16 cellular contexts compared by ENCODE assay signal in the genomic region with DNA sequence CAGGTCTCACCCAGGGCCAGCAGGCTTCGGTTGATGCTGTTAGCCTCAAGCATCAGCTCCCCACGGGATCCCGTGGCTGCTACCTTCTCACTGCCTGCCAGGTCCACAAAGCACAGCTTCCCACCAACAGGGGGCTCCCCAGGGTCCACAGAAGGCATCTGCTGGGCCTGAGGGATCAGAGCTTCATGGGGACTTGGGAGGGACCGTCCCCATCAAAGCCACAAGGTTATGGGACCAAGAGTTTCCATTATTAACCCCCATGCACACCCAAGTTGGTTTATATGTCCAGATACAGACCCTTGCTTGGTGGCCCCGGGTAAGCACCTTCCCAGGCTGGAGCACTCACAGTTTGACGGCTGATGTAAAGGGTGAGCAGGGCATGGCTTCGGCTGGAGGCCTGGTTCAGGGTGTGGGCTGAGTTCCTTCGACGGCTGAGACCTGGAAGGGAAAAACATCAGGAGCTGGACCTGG. TPM values are rescaled to one million over a fixed set of nuclear protein-coding genes. Genes with fewer than 3 reads are reported as not detected.
DNase-seq lines count a peak whose midpoint lies in the region; ATAC-seq, FAIRE-seq and TF ChIP-seq lines count a peak whose summit lies in the region.
"Had no signal": no experiment of that assay in that cellular context is flagged by ENCODE, and none has a peak within 500 bp of the region (broad histone marks: within the 10 kb centered on the region; RNA-seq: fewer than 3 reads in every experiment).

No MANE protein-coding gene starts in this region.

- no peak overlapping the region for H3K9ac ChIP-seq in Loucy (ENCODE audit: low read depth, low read length, poor library complexity, severe bottlenecking)

- no peak for FAIRE-seq in HTR-8/SVneo (lab: Jason Lieb, UNC)

- ATAC-seq in HG03196 (IDR thresholded peaks at IDR 0.05; ENCODE audit: unreplicated experiment) = no peak
- ATAC-seq: left lung, Panc1 had no signal

- H3K27me3 ChIP-seq in Loucy (ENCODE audit: insufficient read depth, low read length, poor library complexity, severe bottlenecking) = no peaks in the 10 kb centered on the region

- no peak overlapping the region for H3K4me3 ChIP-seq in Loucy (ENCODE audit: low read length, poor library complexity, severe bottlenecking)
- H3K4me3 ChIP-seq in epithelial cell of esophagus (ENCODE audit: low read length) = no peak overlapping the region
- H3K4me3 ChIP-seq: left lung had no signal

- no peaks in the 10 kb centered on the region for H3K36me3 ChIP-seq in Loucy (ENCODE audit: insufficient read depth, low read length)
- H3K36me3 ChIP-seq: left lung had no signal

- H3K79me2 ChIP-seq in Loucy (ENCODE audit: insufficient read depth, low read length) = no peaks in the 10 kb centered on the region

- no peaks in the 10 kb centered on the region for H3F3A ChIP-seq in Loucy (ENCODE audit: low read depth)

- H3K9me3 ChIP-seq in Loucy (ENCODE audit: insufficient read depth, low read depth, low read length) = no peaks in the 10 kb centered on the region
- H3K9me3 ChIP-seq: left lung had no signal

- peak; percentile 27; the same call in 1 of the 2 replicates for TF ChIP-seq CTCF in Loucy (conservative IDR thresholded peaks at IDR 0.05; ENCODE audit: low read length)
- peak; percentile 6 for TF ChIP-seq CTCF in epithelial cell of esophagus (IDR thresholded peaks at IDR 0.05; ENCODE audit: insufficient read depth, low read depth, low read length, missing control alignments)

- peak; percentile 11 to 13 for DNase-seq in activated CD4-positive, alpha-beta T cell treated with anti-CD3 and anti-CD28 coated beads, Interleukin-2, amount 50 U/mL, for 48 hours
- DNase-seq in activated CD4-positive, alpha-beta T cell treated with anti-CD3 and anti-CD28 coated beads, Interleukin-2, amount 50 U/mL, for 1 hour = no peak
- DNase-seq in epithelial cell of esophagus (ENCODE audit: low read depth) = no peak
- DNase-seq in posterior vena cava (ENCODE audit: low spot score) = peak; percentile 76
- DNase-seq in HTR-8/SVneo (ENCODE audit: insufficient read length, low spot score) = no peak
- no peak for DNase-seq in GM19240 (ENCODE audit: insufficient read length, low spot score)
- DNase-seq: activated gamma-delta T cell treated with Interleukin-2 at 50 U/mL for 16 hours; cerebellar nuclear complex; left lung; NCI-H2081 treated with DMSO at 0.1 percent for 48 hours; stimulated activated CD4-positive, alpha-beta T cell treated with anti-CD3 and anti-CD28 coated beads, Interleukin-4, amount 100 ng/mL, for 24 hours had no signal

- intact Hi-C loops in posterior vena cava (cut with DNase I) = no loop called here

- no peaks in the 10 kb centered on the region for H3K4me1 ChIP-seq in Loucy (ENCODE audit: insufficient read depth, low read length, poor library complexity, severe bottlenecking)

- H4K20me1 ChIP-seq in Loucy (ENCODE audit: insufficient read depth, low read length, poor library complexity, severe bottlenecking) = no peaks in the 10 kb centered on the region

- no peak overlapping the region for H3K4me2 ChIP-seq in Loucy (ENCODE audit: low read depth, low read length, poor library complexity, severe bottlenecking)

- no peaks in the 10 kb centered on the region for H3K9me2 ChIP-seq in Loucy (replicated peaks; ENCODE audit: low read depth, low read length)

- H2AFZ ChIP-seq in Loucy (ENCODE audit: low read length) = no peak overlapping the region

RNA-seq across cellular contexts. Expression of a gene that starts 3.0 kb away (rescaled TPM):
- not detected for total RNA-seq in posterior vena cava
- total RNA-seq: subcutaneous adipose tissue had no signal

RNA-seq across cellular contexts. Expression of a gene that starts 18.0 kb away (rescaled TPM):
- total RNA-seq in posterior vena cava = under 1 TPM in 1 of 2 donors, not detected in 1; 0.65 TPM
- total RNA-seq: G401, subcutaneous adipose tissue had no signal

RNA-seq across cellular contexts. Expression of a gene that starts 59.3 kb away (rescaled TPM):
- 1 to 10 TPM; 6.7 to 8.1 TPM for total RNA-seq in posterior vena cava

Comparison
In these comparisons a context has a peak if more than half of its experiments do, and no peak if none do; other contexts are left out.
1. DNase-seq: peak in activated CD4-positive, alpha-beta T cell treated with anti-CD3 and anti-CD28 coated beads, Interleukin-2, amount 50 U/mL, for 48 hours (2 of 2) and posterior vena cava (single experiment); none in activated CD4-positive, alpha-beta T cell treated with anti-CD3 and anti-CD28 coated beads, Interleukin-2, amount 50 U/mL, for 1 hour (single experiment), epithelial cell of esophagus (single experiment), HTR-8/SVneo (single experiment) and GM19240 (single experiment).